8 cellular contexts compared by ENCODE assay signal in the genomic region with DNA sequence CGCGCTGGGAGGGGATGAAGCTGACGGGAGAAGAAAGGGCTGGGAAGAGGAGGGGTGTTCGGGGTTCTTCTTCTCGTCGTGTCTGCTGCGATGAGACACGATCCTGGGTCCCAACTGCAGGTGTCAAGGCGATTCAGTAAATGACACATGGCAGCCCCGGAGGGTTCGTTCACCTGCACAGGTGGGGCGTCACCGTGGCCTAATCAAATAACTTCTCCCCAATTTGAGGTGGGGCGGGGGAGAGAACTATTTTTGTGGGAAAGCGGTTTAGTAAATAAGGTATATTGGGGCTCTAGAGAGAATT. TPM values are rescaled to one million over a fixed set of nuclear protein-coding genes. Genes with fewer than 3 reads are reported as not detected.
DNase-seq lines count a peak whose midpoint lies in the region; ATAC-seq, FAIRE-seq and TF ChIP-seq lines count a peak whose summit lies in the region.

No MANE protein-coding gene starts in this region.

- H3K27me3 Mint-ChIP-seq in naive B cell: no peaks in the 10 kb centered on the region

- H3K36me3 Mint-ChIP-seq in naive B cell: no peaks in the 10 kb centered on the region

- H3K36me3 ChIP-seq in bronchial epithelial cell (ENCODE audit: control insufficient read depth, insufficient read depth, low read length): no peaks in the 10 kb centered on the region

- peaks cover 10% of the 10 kb centered on the region for H3K27me3 ChIP-seq in bronchial epithelial cell (ENCODE audit: control insufficient read depth, insufficient read depth, low read length)

- DNase-seq in Ammon's horn (ENCODE audit: low spot score) (peak; percentile 16), bronchial epithelial cell (ENCODE audit: low read depth) (no peak), naive B cell (no peak), occipital lobe (lab: John Stamatoyannopoulos, UW) (no peak), ureter (ENCODE audit: low spot score) (no peak)
- no peak for DNase-seq in activated CD4-positive, CD25-positive, alpha-beta regulatory T cell treated with anti-CD3 and anti-CD28 coated beads, Interleukin-2, amount 50 U/mL, for 72 hours

- no peaks in the 10 kb centered on the region for H3K9me3 Mint-ChIP-seq in naive B cell

- no peak for TF ChIP-seq CTCF in bronchial epithelial cell (IDR thresholded peaks at IDR 0.05; ENCODE audit: insufficient read depth, low read length, severe bottlenecking)

- peak; percentile 5 for ATAC-seq in HG03432 (IDR thresholded peaks at IDR 0.05; ENCODE audit: unreplicated experiment)
- peak; percentile 2 to 8 for ATAC-seq in naive B cell (ENCODE audit: low read depth in 2 of 2)
- no peak for ATAC-seq in GM21390 (IDR thresholded peaks at IDR 0.05; ENCODE audit: unreplicated experiment)

- peak overlapping the region; percentile 78 to 95 (median 94) for H3K4me3 Mint-ChIP-seq in naive B cell

- peaks cover 24 to 45% (median 39%) of the 10 kb centered on the region in 3 donors for H3K4me1 Mint-ChIP-seq in naive B cell

- no peak for FAIRE-seq in bronchial epithelial cell (lab: Jason Lieb, UNC)

- H3K4me3 ChIP-seq in bronchial epithelial cell (ENCODE audit: low read depth, low read length): peak overlapping the region; percentile 37

- H3K27ac Mint-ChIP-seq in naive B cell: peak overlapping the region in 5 of 6 donors; percentile 50 to 93 (median 78)

RNA-seq across cellular contexts. Expression of gene FAM81A, which starts 0.6 kb away (rescaled TPM):
- 0.26 and 0.38 TPM in 2 replicates for total RNA-seq in bronchial epithelial cell
- polyA plus RNA-seq in naive B cell (ENCODE audit: low read depth in 6 of 6): 10 to 100 TPM in 4 of 6 donors, 1 to 10 TPM in 2; 8.1 to 23.1 (median 12.0) TPM
- total RNA-seq in occipital lobe: 93.1 TPM
- total RNA-seq in ureter: 7.3 TPM

Comparison
In these comparisons a context has a peak if more than half of its experiments do, and no peak if none do; other contexts are left out.
1. RNA of gene FAM81A, which starts 0.6 kb away (total RNA-seq): 93.1 TPM in occipital lobe (single experiment); 7.3 TPM in ureter (single experiment) and 0.26 to 0.38 TPM in bronchial epithelial cell; every median in the first group is over 10 times any median in the second.